14 cellular contexts compared by ENCODE assay signal in the genomic region with DNA sequence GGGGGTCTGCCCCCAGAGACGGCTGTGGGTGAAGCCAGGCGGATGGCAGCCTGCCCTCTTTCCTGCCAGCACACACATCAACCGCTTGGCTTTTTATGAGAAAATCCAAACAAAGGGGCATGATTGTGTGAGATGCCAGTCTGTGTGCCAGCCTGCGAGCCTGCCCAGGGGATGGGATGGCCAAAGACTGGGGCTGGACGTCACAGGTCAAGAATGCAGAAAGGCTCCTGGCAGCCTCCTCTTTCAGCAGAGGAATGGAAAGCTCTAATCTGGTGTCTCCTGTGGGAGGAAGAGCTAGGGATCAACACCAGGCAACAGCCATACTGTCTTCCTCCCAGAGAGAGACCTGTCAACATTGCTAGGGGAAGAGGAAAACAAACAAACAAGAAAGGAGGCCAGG. TPM values are rescaled to one million over a fixed set of nuclear protein-coding genes. Genes with fewer than 3 reads are reported as not detected.
A peak's percentile ranks its signal among the peaks of the same experiment; 100 is the strongest.
DNase-seq lines count a peak whose midpoint lies in the region; ATAC-seq and TF ChIP-seq lines count a peak whose summit lies in the region.
"Had no signal": no experiment of that assay in that cellular context is flagged by ENCODE, and none has a peak within 500 bp of the region (broad histone marks: within the 10 kb centered on the region; RNA-seq: fewer than 3 reads in every experiment).

No MANE protein-coding gene starts in this region.

- H3K4me1 ChIP-seq in BLaER1 treated with 17β-estradiol and CSF1 and Interleukin-3, amounts not matched to agents 10 nM and 100 nM: peaks cover 8 to 20% (median 15%) of the 10 kb centered on the region in 10 experiments; a peak in 19 of 20 replicates
- H3K4me1 ChIP-seq in suprapubic skin: peaks cover 33% of the 10 kb centered on the region

- H3K9ac ChIP-seq in BLaER1 treated with 17β-estradiol and CSF1 and Interleukin-3, amounts not matched to agents 10 nM and 100 nM: peak overlapping the region in 2 of 11 experiments; percentile 30 to 50; a peak in 2 of 22 replicates

- H3K9me3 Mint-ChIP-seq in activated T-helper 17 cell treated with anti-CD3 and anti-CD28 coated beads, Interleukin-2, amount 50 U/mL, for 72 hours: no peaks in the 10 kb centered on the region

- peaks cover 20% of the 10 kb centered on the region for H3K4me1 Mint-ChIP-seq in activated T-helper 17 cell treated with anti-CD3 and anti-CD28 coated beads, Interleukin-2, amount 50 U/mL, for 72 hours

- H3K36me3 ChIP-seq in BLaER1 treated with 17β-estradiol and CSF1 and Interleukin-3, amounts not matched to agents 10 nM and 100 nM: no peaks in the 10 kb centered on the region
- no peaks in the 10 kb centered on the region for H3K36me3 ChIP-seq in suprapubic skin
- H3K36me3 ChIP-seq: neutrophil had no signal

- TF ChIP-seq EP300 in suprapubic skin (IDR thresholded peaks at IDR 0.05): no peak

- ATAC-seq in SK-N-SH treated with all-trans-retinoic acid at 6 μM for 48 hours (peak; percentile 28), GM21423 (IDR thresholded peaks at IDR 0.05; ENCODE audit: unreplicated experiment) (no peak)
- no peak for ATAC-seq in activated T-helper 17 cell treated with anti-CD3 and anti-CD28 coated beads, Interleukin-2, amount 50 U/mL, for 72 hours (replicated peaks)
- ATAC-seq: HepG2 had no signal

- peaks cover 19% of the 10 kb centered on the region for H3K27me3 Mint-ChIP-seq in activated T-helper 17 cell treated with anti-CD3 and anti-CD28 coated beads, Interleukin-2, amount 50 U/mL, for 72 hours

- DNase-seq in fibroblast of pulmonary artery (ENCODE audit: low read depth) (peak; percentile 45), putamen (ENCODE audit: low spot score) (peak; percentile 80), DMS153 (lab: John Stamatoyannopoulos, UW) (no peak), suprapubic skin (ENCODE audit: low spot score in 2 of 2) (no peak)
- DNase-seq: NCI-H1436 treated with DMSO at 0.1 percent for 48 hours, NCI-H510A had no signal

- H3K9me3 ChIP-seq in BLaER1 treated with 17β-estradiol and CSF1 and Interleukin-3, amounts not matched to agents 10 nM and 100 nM (replicated peaks in 1 of 11): no peaks in the 10 kb centered on the region
- no peaks in the 10 kb centered on the region for H3K9me3 ChIP-seq in suprapubic skin
- H3K9me3 ChIP-seq: neutrophil had no signal

- no peak overlapping the region for H3K4me3 Mint-ChIP-seq in activated T-helper 17 cell treated with anti-CD3 and anti-CD28 coated beads, Interleukin-2, amount 50 U/mL, for 72 hours
- H3K4me3 Mint-ChIP-seq: activated naive CD8-positive, alpha-beta T cell had no signal

- no peaks in the 10 kb centered on the region for H3K36me3 Mint-ChIP-seq in activated T-helper 17 cell treated with anti-CD3 and anti-CD28 coated beads, Interleukin-2, amount 50 U/mL, for 72 hours (ENCODE audit: low read depth)

- no peak overlapping the region; a peak in 1 of 22 replicates for H3K27ac ChIP-seq in BLaER1 treated with 17β-estradiol and CSF1 and Interleukin-3, amounts not matched to agents 10 nM and 100 nM
- H3K27ac ChIP-seq in suprapubic skin: no peak overlapping the region
- H3K27ac ChIP-seq: C4-2B, neutrophil had no signal

- H4K20me1 ChIP-seq in BLaER1 treated with 17β-estradiol and CSF1 and Interleukin-3, amounts not matched to agents 10 nM and 100 nM: no peaks in the 10 kb centered on the region

- no peaks in the 10 kb centered on the region for H3K27me3 ChIP-seq in BLaER1 treated with 17β-estradiol and CSF1 and Interleukin-3, amounts not matched to agents 10 nM and 100 nM
- no peaks in the 10 kb centered on the region for H3K27me3 ChIP-seq in suprapubic skin

- TF ChIP-seq CTCF in fibroblast of pulmonary artery (IDR thresholded peaks at IDR 0.05; ENCODE audit: low read length, missing control alignments) (no peak), suprapubic skin (IDR thresholded peaks at IDR 0.05) (no peak)

- no peak overlapping the region for H3K27ac Mint-ChIP-seq in activated T-helper 17 cell treated with anti-CD3 and anti-CD28 coated beads, Interleukin-2, amount 50 U/mL, for 72 hours
- H3K27ac Mint-ChIP-seq: activated naive CD8-positive, alpha-beta T cell had no signal

- 82% methylated on average over 5 of the region's 5 CpGs for WGBS in suprapubic skin

- peak overlapping the region in 9 of 11 experiments; percentile 26 to 81 (median 69); a peak in 17 of 22 replicates for H3K4me2 ChIP-seq in BLaER1 treated with 17β-estradiol and CSF1 and Interleukin-3, amounts not matched to agents 10 nM and 100 nM

- no peak overlapping the region for H3K4me3 ChIP-seq in BLaER1 treated with 17β-estradiol and CSF1 and Interleukin-3, amounts not matched to agents 10 nM and 100 nM
- H3K4me3 ChIP-seq in fibroblast of pulmonary artery (replicated peaks; ENCODE audit: low read depth, low read length): no peak overlapping the region
- H3K4me3 ChIP-seq in suprapubic skin: no peak overlapping the region

- TF ChIP-seq POLR2A in suprapubic skin (IDR thresholded peaks at IDR 0.05): no peak

TF ChIP-seq in SK-N-SH treated with all-trans-retinoic acid at 6 μM for 48 hours, 23 proteins besides CTCF, POLR2A, EP300 and RAD21 (continues in another document):
- TF ChIP-seq, protein P1, sequence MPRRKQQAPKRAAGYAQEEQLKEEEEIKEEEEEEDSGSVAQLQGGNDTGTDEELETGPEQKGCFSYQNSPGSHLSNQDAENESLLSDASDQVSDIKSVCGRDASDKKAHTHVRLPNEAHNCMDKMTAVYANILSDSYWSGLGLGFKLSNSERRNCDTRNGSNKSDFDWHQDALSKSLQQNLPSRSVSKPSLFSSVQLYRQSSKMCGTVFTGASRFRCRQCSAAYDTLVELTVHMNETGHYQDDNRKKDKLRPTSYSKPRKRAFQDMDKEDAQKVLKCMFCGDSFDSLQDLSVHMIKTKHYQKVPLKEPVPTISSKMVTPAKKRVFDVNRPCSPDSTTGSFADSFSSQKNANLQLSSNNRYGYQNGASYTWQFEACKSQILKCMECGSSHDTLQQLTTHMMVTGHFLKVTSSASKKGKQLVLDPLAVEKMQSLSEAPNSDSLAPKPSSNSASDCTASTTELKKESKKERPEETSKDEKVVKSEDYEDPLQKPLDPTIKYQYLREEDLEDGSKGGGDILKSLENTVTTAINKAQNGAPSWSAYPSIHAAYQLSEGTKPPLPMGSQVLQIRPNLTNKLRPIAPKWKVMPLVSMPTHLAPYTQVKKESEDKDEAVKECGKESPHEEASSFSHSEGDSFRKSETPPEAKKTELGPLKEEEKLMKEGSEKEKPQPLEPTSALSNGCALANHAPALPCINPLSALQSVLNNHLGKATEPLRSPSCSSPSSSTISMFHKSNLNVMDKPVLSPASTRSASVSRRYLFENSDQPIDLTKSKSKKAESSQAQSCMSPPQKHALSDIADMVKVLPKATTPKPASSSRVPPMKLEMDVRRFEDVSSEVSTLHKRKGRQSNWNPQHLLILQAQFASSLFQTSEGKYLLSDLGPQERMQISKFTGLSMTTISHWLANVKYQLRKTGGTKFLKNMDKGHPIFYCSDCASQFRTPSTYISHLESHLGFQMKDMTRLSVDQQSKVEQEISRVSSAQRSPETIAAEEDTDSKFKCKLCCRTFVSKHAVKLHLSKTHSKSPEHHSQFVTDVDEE (CRISPR knock-in tag; IDR thresholded peaks at IDR 0.05): no peak
- no peak for TF ChIP-seq ARNTL (CRISPR knock-in tag; IDR thresholded peaks at IDR 0.05; ENCODE audit: borderline replicate concordance, low read depth)
- TF ChIP-seq, protein P2, sequence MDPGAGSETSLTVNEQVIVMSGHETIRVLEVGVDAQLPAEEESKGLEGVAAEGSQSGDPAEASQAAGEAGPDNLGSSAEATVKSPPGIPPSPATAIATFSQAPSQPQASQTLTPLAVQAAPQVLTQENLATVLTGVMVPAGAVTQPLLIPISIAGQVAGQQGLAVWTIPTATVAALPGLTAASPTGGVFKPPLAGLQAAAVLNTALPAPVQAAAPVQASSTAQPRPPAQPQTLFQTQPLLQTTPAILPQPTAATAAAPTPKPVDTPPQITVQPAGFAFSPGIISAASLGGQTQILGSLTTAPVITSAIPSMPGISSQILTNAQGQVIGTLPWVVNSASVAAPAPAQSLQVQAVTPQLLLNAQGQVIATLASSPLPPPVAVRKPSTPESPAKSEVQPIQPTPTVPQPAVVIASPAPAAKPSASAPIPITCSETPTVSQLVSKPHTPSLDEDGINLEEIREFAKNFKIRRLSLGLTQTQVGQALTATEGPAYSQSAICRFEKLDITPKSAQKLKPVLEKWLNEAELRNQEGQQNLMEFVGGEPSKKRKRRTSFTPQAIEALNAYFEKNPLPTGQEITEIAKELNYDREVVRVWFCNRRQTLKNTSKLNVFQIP (CRISPR knock-in tag; IDR thresholded peaks at IDR 0.05; ENCODE audit: borderline replicate concordance, low read depth): no peak
- no peak for TF ChIP-seq RARB (CRISPR knock-in tag; IDR thresholded peaks at IDR 0.05)
- TF ChIP-seq, protein P3, sequence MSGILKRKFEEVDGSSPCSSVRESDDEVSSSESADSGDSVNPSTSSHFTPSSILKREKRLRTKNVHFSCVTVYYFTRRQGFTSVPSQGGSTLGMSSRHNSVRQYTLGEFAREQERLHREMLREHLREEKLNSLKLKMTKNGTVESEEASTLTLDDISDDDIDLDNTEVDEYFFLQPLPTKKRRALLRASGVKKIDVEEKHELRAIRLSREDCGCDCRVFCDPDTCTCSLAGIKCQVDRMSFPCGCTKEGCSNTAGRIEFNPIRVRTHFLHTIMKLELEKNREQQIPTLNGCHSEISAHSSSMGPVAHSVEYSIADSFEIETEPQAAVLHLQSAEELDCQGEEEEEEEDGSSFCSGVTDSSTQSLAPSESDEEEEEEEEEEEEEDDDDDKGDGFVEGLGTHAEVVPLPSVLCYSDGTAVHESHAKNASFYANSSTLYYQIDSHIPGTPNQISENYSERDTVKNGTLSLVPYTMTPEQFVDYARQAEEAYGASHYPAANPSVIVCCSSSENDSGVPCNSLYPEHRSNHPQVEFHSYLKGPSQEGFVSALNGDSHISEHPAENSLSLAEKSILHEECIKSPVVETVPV (CRISPR knock-in tag; IDR thresholded peaks at IDR 0.05): no peak
- TF ChIP-seq SNAI2 (CRISPR knock-in tag; IDR thresholded peaks at IDR 0.05): no peak

RNA-seq across cellular contexts. Expression of a gene that starts 15.8 kb away (rescaled TPM):
- under 1 TPM in 1 of 2 donors, not detected in 1; 0.35 TPM for total RNA-seq in activated T-helper 17 cell treated with anti-CD3 and anti-CD28 coated beads, Interleukin-2, amount 50 U/mL, for 72 hours
- total RNA-seq in suprapubic skin: 10 to 100 TPM in 3 of 4 donors, 1 to 10 TPM in 1; 9.2 to 19.3 (median 13.2) TPM

RNA-seq across cellular contexts. Expression of a gene that starts 47.1 kb away (rescaled TPM):
- 10 to 100 TPM; 17.0 to 24.7 TPM for total RNA-seq in activated T-helper 17 cell treated with anti-CD3 and anti-CD28 coated beads, Interleukin-2, amount 50 U/mL, for 72 hours
- 10 to 100 TPM; 11.4 to 32.6 (median 21.1) TPM for total RNA-seq in suprapubic skin

RNA-seq across cellular contexts. Expression of a gene that starts 54.3 kb away (rescaled TPM):
- total RNA-seq in activated T-helper 17 cell treated with anti-CD3 and anti-CD28 coated beads, Interleukin-2, amount 50 U/mL, for 72 hours: 1 to 10 TPM; 2.8 to 6.0 TPM
- total RNA-seq in suprapubic skin: 100 to 1,000 TPM; 121 to 338 (median 242) TPM

Comparison
In these comparisons a context has a peak if more than half of its experiments do, and no peak if none do; other contexts are left out.
1. DNase-seq: peak in fibroblast of pulmonary artery (single experiment) and putamen (single experiment); none in DMS153 (single experiment) and suprapubic skin (0 of 2).
2. RNA of a gene that starts 15.8 kb away (total RNA-seq): 9.2 to 19.3 TPM in suprapubic skin; 0.35 TPM in activated T-helper 17 cell treated with anti-CD3 and anti-CD28 coated beads, Interleukin-2, amount 50 U/mL, for 72 hours; every median in the first group is over 4 times any median in the second.
3. RNA of a gene that starts 54.3 kb away (total RNA-seq): 121 to 338 TPM in suprapubic skin; 2.8 to 6.0 TPM in activated T-helper 17 cell treated with anti-CD3 and anti-CD28 coated beads, Interleukin-2, amount 50 U/mL, for 72 hours; every median in the first group is over 10 times any median in the second.